In genomic region chr2:79580175-79580574, GRCh38 we compare ENCODE assay signal across 31 cellular contexts.
A peak's percentile ranks its signal among the peaks of the same experiment; 100 is the strongest.
DNase-seq lines count a peak whose midpoint lies in the region; ATAC-seq, FAIRE-seq and TF ChIP-seq lines count a peak whose summit lies in the region.
"Had no signal": no experiment of that assay in that cellular context is flagged by ENCODE, and none has a peak within 500 bp of the region (broad histone marks: within the 10 kb centered on the region; RNA-seq: fewer than 3 reads in every experiment).

No MANE protein-coding gene starts in this region.

- TF ChIP-seq CTCF in HepG2 (CRISPR knock-in tag; IDR thresholded peaks at IDR 0.05), result no peak
- TF ChIP-seq CTCF in right lobe of liver (IDR thresholded peaks at IDR 0.05), result no peak
- no peak for TF ChIP-seq CTCF in heart right ventricle (IDR thresholded peaks at IDR 0.05)

- in situ Hi-C loops in HepG2 (cut with HindIII; ENCODE audit: extremely low pct_ligation_motif_present, low pct_unique_long_range_greater_than_20kb), result no loop called here

- WGBS in HepG2 (ENCODE audit: low lambda C conversion rate), result 40% methylated on average over 6 of the region's 6 CpGs
- 76% methylated on average over 6 of the region's 6 CpGs for WGBS in right lobe of liver (ENCODE audit: insufficient coverage, low coverage, low lambda C conversion rate, missing lambda C conversion rate)
- WGBS in heart right ventricle, 2 donors, result 73 to 79% methylated on average over 6 of the region's 6 CpGs

- no peak overlapping the region for H2AFZ ChIP-seq in HepG2 (ENCODE audit: low read length)

- H3K4me3 ChIP-seq in HepG2 (replicated peaks in 1 of 3; ENCODE audit: insufficient read depth in 1 of 3, low read depth in 2 of 3, low read length in 3 of 3) (no peak overlapping the region), right lobe of liver (no peak overlapping the region), heart right ventricle (no peak overlapping the region)
- H3K4me3 ChIP-seq: cardiac muscle cell, coronary artery, prostate gland, sigmoid colon, testis, vagina had no signal

- peaks cover 6% of the 10 kb centered on the region; the same call in 1 of the 2 replicates for H3K9me3 ChIP-seq in HepG2 (ENCODE audit: low read length)
- H3K9me3 ChIP-seq in right lobe of liver, result no peaks in the 10 kb centered on the region
- H3K9me3 ChIP-seq in heart right ventricle, result peaks cover 0 to 4% (median 0%) of the 10 kb centered on the region in 11 donors
- H3K9me3 ChIP-seq: neutrophil, prostate gland, sigmoid colon, testis, vagina had no signal

- no peaks in the 10 kb centered on the region for H3K27me3 ChIP-seq in HepG2 (ENCODE audit: control insufficient read depth in 1 of 2, insufficient read depth in 2 of 2, low read length in 2 of 2)
- no peaks in the 10 kb centered on the region for H3K27me3 ChIP-seq in right lobe of liver
- no peaks in the 10 kb centered on the region for H3K27me3 ChIP-seq in heart right ventricle
- H3K27me3 ChIP-seq: cardiac muscle cell, neutrophil, sigmoid colon, testis, vagina had no signal

- DNase-seq in HepG2 (ENCODE audit: low spot score) (no peak), right lobe of liver (no peak), astrocyte of the hippocampus (ENCODE audit: low read depth, low spot score) (peak; percentile 68), kidney tubule cell (ENCODE audit: low spot score) (peak; percentile 23), NCI-H510A treated with DMSO at 0.1 percent for 48 hours (lab: John Stamatoyannopoulos, UW) (no peak), heart right ventricle (no peak)
- DNase-seq: activated CD4-positive, alpha-beta T cell treated with anti-CD3 and anti-CD28 coated beads, Interleukin-2, amount 50 U/mL, for 1 hour; activated T-cell treated with anti-CD3 and anti-CD28 coated beads, Interleukin-2, amount 50 U/mL, for 4 hours; CD8-positive, alpha-beta T cell; DMS153; effector memory CD4-positive, alpha-beta T cell; erythroblast; head of caudate nucleus; IMR-90; NCI-H1048; NCI-H187; NCI-H2171 treated with DMSO at 0.1 percent for 48 hours; NCI-H524; NK-92 treated with Interleukin-12 subunit alpha and Interleukin-12 subunit beta, amount 100 ng/mL, for 24 hours; SHP77 treated with DMSO at 0.1 percent for 48 hours; sigmoid colon; stimulated activated naive CD4-positive, alpha-beta T cell; testis had no signal

- CTCF ChIA-PET in HepG2 (lab: Yijun Ruan, JAX; ENCODE audit: low intra/inter-chr PET ratio, low total read pairs), result no interaction called here

- no peak overlapping the region for H3K9ac ChIP-seq in HepG2 (ENCODE audit: insufficient read depth, low read depth, low read length)

- no peak for FAIRE-seq in HepG2 (lab: Jason Lieb, UNC)
- FAIRE-seq: A204.1 had no signal

- H3K36me3 Mint-ChIP-seq in activated T-helper 17 cell treated with anti-CD3 and anti-CD28 coated beads, Interleukin-2, amount 50 U/mL, for 72 hours (ENCODE audit: low read depth), result no peaks in the 10 kb centered on the region
- H3K36me3 Mint-ChIP-seq: CD8-positive, alpha-beta T cell had no signal

- no peak overlapping the region for H3K4me3 Mint-ChIP-seq in activated T-helper 17 cell treated with anti-CD3 and anti-CD28 coated beads, Interleukin-2, amount 50 U/mL, for 72 hours
- H3K4me3 Mint-ChIP-seq: activated T-cell treated with anti-CD3 and anti-CD28 coated beads, Interleukin-2, amount 50 U/mL, for 4 hours; CD8-positive, alpha-beta T cell had no signal

- H3K36me3 ChIP-seq in HepG2 (replicated peaks in 1 of 2; ENCODE audit: control insufficient read depth in 1 of 2, insufficient read depth in 2 of 2, low read length in 2 of 2) (no peaks in the 10 kb centered on the region), right lobe of liver (no peaks in the 10 kb centered on the region), heart right ventricle (no peaks in the 10 kb centered on the region)
- H3K36me3 ChIP-seq: cardiac muscle cell, neutrophil, prostate gland, sigmoid colon, vagina had no signal

- no peaks in the 10 kb centered on the region for H3K4me1 Mint-ChIP-seq in activated T-helper 17 cell treated with anti-CD3 and anti-CD28 coated beads, Interleukin-2, amount 50 U/mL, for 72 hours

- no peak for TF ChIP-seq POLR2A in HepG2 (IDR thresholded peaks at IDR 0.05; ENCODE audit: insufficient read depth in 1 of 2, low read depth in 2 of 2, low read length in 2 of 2)
- TF ChIP-seq POLR2A in right lobe of liver (IDR thresholded peaks at IDR 0.05), result no peak

- no peaks in the 10 kb centered on the region for H3K27me3 Mint-ChIP-seq in activated T-helper 17 cell treated with anti-CD3 and anti-CD28 coated beads, Interleukin-2, amount 50 U/mL, for 72 hours

- BruUV-seq in HepG2 (replicated peaks; lab: Mats Ljungman, UMichigan), result no TSS peak

- no peak overlapping the region for H3K27ac Mint-ChIP-seq in activated T-helper 17 cell treated with anti-CD3 and anti-CD28 coated beads, Interleukin-2, amount 50 U/mL, for 72 hours
- H3K27ac Mint-ChIP-seq: CD8-positive, alpha-beta T cell had no signal

- no peaks in the 10 kb centered on the region for H3K4me1 ChIP-seq in HepG2 (ENCODE audit: insufficient read depth, low read length)
- no peaks in the 10 kb centered on the region for H3K4me1 ChIP-seq in right lobe of liver
- H3K4me1 ChIP-seq in heart right ventricle, result no peaks in the 10 kb centered on the region
- H3K4me1 ChIP-seq: prostate gland, sigmoid colon, testis, vagina had no signal

- TF ChIP-seq RAD21 in HepG2 (CRISPR knock-in tag; IDR thresholded peaks at IDR 0.05), result no peak

- 0 out of 3 replicates have a peak, but pooled peaks have one; percentile 43 for ATAC-seq in HepG2
- no peak for ATAC-seq in right lobe of liver
- no peak for ATAC-seq in activated T-helper 17 cell treated with anti-CD3 and anti-CD28 coated beads, Interleukin-2, amount 50 U/mL, for 72 hours (replicated peaks)
- no peak for ATAC-seq in HG02763 (IDR thresholded peaks at IDR 0.05; ENCODE audit: unreplicated experiment)
- no peak for ATAC-seq in heart right ventricle
- ATAC-seq: activated T-cell treated with anti-CD3 and anti-CD28 coated beads, Interleukin-2, amount 50 U/mL, for 4 hours; CD8-positive, alpha-beta T cell had no signal

- POLR2A ChIA-PET in HepG2 (lab: Yijun Ruan, JAX), result no interaction called here

- peaks cover 8% of the 10 kb centered on the region for H3K9me3 Mint-ChIP-seq in activated T-helper 17 cell treated with anti-CD3 and anti-CD28 coated beads, Interleukin-2, amount 50 U/mL, for 72 hours

- H3K79me2 ChIP-seq in HepG2 (ENCODE audit: insufficient read depth, low read length), result no peaks in the 10 kb centered on the region

- intact Hi-C loops in HepG2 (cut with micrococcal nuclease; ENCODE audit: unreplicated experiment), result no loop called here
- intact Hi-C loops in right lobe of liver (cut with DNase I), result no loop called here
- intact Hi-C loops in heart right ventricle (cut with DNase I), result no loop called here

- H3K27ac ChIP-seq in HepG2 (ENCODE audit: extremely low read length, insufficient read depth, low read length), result no peak overlapping the region
- H3K27ac ChIP-seq in right lobe of liver, result no peak overlapping the region
- H3K27ac ChIP-seq in heart right ventricle, result no peak overlapping the region
- H3K27ac ChIP-seq: cardiac muscle cell, coronary artery, neutrophil, prostate gland, sigmoid colon, testis, vagina had no signal

- H4K20me1 ChIP-seq in HepG2 (ENCODE audit: insufficient read depth, low read length), result no peaks in the 10 kb centered on the region

- no peak overlapping the region for H3K4me2 ChIP-seq in HepG2 (ENCODE audit: low read depth, low read length)

- no peak for TF ChIP-seq EP300 in HepG2 (IDR thresholded peaks at IDR 0.05; ENCODE audit: low read depth in 2 of 2, low read length in 2 of 2)
- no peak for TF ChIP-seq EP300 in HepG2 (CRISPR knock-in tag; IDR thresholded peaks at IDR 0.05; ENCODE audit: borderline replicate concordance)

TF ChIP-seq in HepG2, 621 proteins besides CTCF, POLR2A, EP300 and RAD21:
- no peak for TF ChIP-seq ZNF274 (CRISPR knock-in tag; IDR thresholded peaks at IDR 0.05)
- TF ChIP-seq, protein P1, sequence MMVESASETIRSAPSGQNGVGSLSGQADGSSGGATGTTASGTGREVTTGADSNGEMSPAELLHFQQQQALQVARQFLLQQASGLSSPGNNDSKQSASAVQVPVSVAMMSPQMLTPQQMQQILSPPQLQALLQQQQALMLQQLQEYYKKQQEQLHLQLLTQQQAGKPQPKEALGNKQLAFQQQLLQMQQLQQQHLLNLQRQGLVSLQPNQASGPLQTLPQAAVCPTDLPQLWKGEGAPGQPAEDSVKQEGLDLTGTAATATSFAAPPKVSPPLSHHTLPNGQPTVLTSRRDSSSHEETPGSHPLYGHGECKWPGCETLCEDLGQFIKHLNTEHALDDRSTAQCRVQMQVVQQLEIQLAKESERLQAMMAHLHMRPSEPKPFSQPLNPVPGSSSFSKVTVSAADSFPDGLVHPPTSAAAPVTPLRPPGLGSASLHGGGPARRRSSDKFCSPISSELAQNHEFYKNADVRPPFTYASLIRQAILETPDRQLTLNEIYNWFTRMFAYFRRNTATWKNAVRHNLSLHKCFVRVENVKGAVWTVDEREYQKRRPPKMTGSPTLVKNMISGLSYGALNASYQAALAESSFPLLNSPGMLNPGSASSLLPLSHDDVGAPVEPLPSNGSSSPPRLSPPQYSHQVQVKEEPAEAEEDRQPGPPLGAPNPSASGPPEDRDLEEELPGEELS (CRISPR knock-in tag; IDR thresholded peaks at IDR 0.05), result no peak

Comparison
In these comparisons a context has a peak if more than half of its experiments do, and no peak if none do; other contexts are left out.
1. DNase-seq: peak in astrocyte of the hippocampus (single experiment) and kidney tubule cell (single experiment); none in HepG2 (single experiment), right lobe of liver (0 of 3), NCI-H510A treated with DMSO at 0.1 percent for 48 hours (single experiment) and heart right ventricle (0 of 2).